In the genomic region with DNA sequence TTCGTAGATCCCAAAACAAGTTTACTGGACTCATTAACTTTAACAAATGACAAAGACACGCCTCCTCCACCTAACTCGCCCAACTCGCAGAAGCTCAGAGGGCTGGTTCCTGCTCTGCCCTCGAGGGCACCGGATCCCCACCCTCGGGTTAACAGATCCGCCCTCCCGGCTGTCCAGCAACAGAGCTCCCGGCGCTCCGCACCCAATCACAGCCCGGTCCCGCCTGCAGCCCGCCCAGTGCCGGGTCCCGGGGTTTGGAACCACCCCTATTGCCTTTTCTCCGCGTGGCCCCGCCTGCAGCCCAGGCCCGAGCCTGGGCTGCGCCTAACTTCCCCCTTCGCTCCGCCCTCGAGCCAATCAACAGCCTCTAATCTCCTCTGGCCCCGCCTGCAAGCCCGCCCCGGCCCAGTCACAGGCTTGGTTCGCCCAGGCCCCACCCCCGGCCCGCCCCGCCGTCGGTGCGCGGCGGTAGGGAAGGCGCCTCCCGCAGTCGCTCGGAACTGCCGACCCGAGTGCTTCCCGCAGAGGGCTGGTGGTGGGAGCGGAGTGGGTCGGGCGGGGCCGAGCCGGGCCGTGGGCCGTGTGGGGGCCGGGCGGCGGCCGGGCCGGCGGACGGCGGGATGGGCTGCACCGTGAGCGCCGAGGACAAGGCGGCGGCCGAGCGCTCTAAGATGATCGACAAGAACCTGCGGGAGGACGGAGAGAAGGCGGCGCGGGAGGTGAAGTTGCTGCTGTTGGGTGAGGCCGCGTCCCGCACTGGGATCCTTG, we compare ENCODE assay signal across 1 cellular context.
A peak's percentile ranks its signal among the peaks of the same experiment; 100 is the strongest.
TF ChIP-seq lines count a peak whose summit lies in the region.

TSS of gene GNAI2 (plus strand) at position 489 of the 768 bp plus-strand sequence. CDS start at position 621, 132 bp downstream.

TF ChIP-seq in HepG2, 621 proteins besides CTCF, POLR2A, EP300 and RAD21 (continued from another document and continues in another):
- TF ChIP-seq, protein P1, sequence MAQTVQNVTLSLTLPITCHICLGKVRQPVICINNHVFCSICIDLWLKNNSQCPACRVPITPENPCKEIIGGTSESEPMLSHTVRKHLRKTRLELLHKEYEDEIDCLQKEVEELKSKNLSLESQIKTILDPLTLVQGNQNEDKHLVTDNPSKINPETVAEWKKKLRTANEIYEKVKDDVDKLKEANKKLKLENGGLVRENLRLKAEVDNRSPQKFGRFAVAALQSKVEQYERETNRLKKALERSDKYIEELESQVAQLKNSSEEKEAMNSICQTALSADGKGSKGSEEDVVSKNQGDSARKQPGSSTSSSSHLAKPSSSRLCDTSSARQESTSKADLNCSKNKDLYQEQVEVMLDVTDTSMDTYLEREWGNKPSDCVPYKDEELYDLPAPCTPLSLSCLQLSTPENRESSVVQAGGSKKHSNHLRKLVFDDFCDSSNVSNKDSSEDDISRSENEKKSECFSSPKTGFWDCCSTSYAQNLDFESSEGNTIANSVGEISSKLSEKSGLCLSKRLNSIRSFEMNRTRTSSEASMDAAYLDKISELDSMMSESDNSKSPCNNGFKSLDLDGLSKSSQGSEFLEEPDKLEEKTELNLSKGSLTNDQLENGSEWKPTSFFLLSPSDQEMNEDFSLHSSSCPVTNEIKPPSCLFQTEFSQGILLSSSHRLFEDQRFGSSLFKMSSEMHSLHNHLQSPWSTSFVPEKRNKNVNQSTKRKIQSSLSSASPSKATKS (CRISPR knock-in tag; IDR thresholded peaks at IDR 0.05): no peak
- TF ChIP-seq ZNF543 (CRISPR knock-in tag; IDR thresholded peaks at IDR 0.05) (no peak), ZKSCAN8 (CRISPR knock-in tag; IDR thresholded peaks at IDR 0.05; ENCODE audit: borderline replicate concordance) (no peak), RFXAP (CRISPR knock-in tag; IDR thresholded peaks at IDR 0.05; ENCODE audit: borderline replicate concordance) (peak; percentile 93), TCF7L2 (IDR thresholded peaks at IDR 0.05; ENCODE audit: low read depth, low read length) (no peak), ZNF350 (CRISPR knock-in tag; IDR thresholded peaks at IDR 0.05; ENCODE audit: borderline replicate concordance, low read depth) (no peak), ZNF557 (CRISPR knock-in tag; IDR thresholded peaks at IDR 0.05) (no peak), MAFF (IDR thresholded peaks at IDR 0.05; ENCODE audit: low read depth, low read length) (no peak), CREBL2 (CRISPR knock-in tag; IDR thresholded peaks at IDR 0.05; ENCODE audit: borderline replicate concordance) (no peak), PTBP1 (IDR thresholded peaks at IDR 0.05; ENCODE audit: low read depth, low read length, poor library complexity, severe bottlenecking) (no peak), JDP2 (CRISPR knock-in tag; IDR thresholded peaks at IDR 0.05; ENCODE audit: borderline replicate concordance) (no peak), ZNF44 (CRISPR knock-in tag; IDR thresholded peaks at IDR 0.05) (no peak), NFYC (CRISPR knock-in tag; IDR thresholded peaks at IDR 0.05) (peak; percentile 84), ZSCAN22 (CRISPR knock-in tag; IDR thresholded peaks at IDR 0.05) (no peak), JUNB (CRISPR knock-in tag; IDR thresholded peaks at IDR 0.05; ENCODE audit: borderline replicate concordance) (no peak), ZSCAN21 (CRISPR knock-in tag; IDR thresholded peaks at IDR 0.05; ENCODE audit: borderline replicate concordance) (no peak), PLSCR1 (CRISPR knock-in tag; IDR thresholded peaks at IDR 0.05; ENCODE audit: borderline replicate concordance) (no peak), ZNF569 (CRISPR knock-in tag; IDR thresholded peaks at IDR 0.05; ENCODE audit: borderline replicate concordance) (no peak), RFXANK (CRISPR knock-in tag; IDR thresholded peaks at IDR 0.05) (no peak), ZNF605 (CRISPR knock-in tag; IDR thresholded peaks at IDR 0.05) (peak; percentile 70), MEIS2 (CRISPR knock-in tag; IDR thresholded peaks at IDR 0.05) (0 out of 2 replicates have a peak, but pooled peaks have one; percentile 13), HNF1A (IDR thresholded peaks at IDR 0.05; ENCODE audit: low read depth) (no peak), HNF1A (CRISPR knock-in tag; IDR thresholded peaks at IDR 0.05; ENCODE audit: borderline replicate concordance) (no peak), RXRB (CRISPR knock-in tag; IDR thresholded peaks at IDR 0.05; ENCODE audit: borderline replicate concordance) (no peak), ZUFSP (CRISPR knock-in tag; IDR thresholded peaks at IDR 0.05; ENCODE audit: borderline replicate concordance) (no peak), ZNF33A (CRISPR knock-in tag; IDR thresholded peaks at IDR 0.05; ENCODE audit: borderline replicate concordance) (no peak), ZNF331 (CRISPR knock-in tag; IDR thresholded peaks at IDR 0.05) (no peak), ZNF616 (CRISPR knock-in tag; IDR thresholded peaks at IDR 0.05; ENCODE audit: low read depth) (no peak), CBX2 (IDR thresholded peaks at IDR 0.05; ENCODE audit: low read depth, low read length) (no peak), CBX2 (CRISPR knock-in tag; IDR thresholded peaks at IDR 0.05; ENCODE audit: low read depth) (no peak), MLX (CRISPR knock-in tag; IDR thresholded peaks at IDR 0.05) (no peak), KDM2A (CRISPR knock-in tag; IDR thresholded peaks at IDR 0.05; ENCODE audit: borderline replicate concordance, low read depth) (peak; percentile 22; the same call in 1 of the 2 replicates), SRSF1 (optimal IDR thresholded peaks at IDR 0.05; ENCODE audit: low read depth, low read length) (no peak), ZNF484 (CRISPR knock-in tag; IDR thresholded peaks at IDR 0.05; ENCODE audit: borderline replicate concordance, low read depth) (no peak), ZNF160 (CRISPR knock-in tag; IDR thresholded peaks at IDR 0.05) (no peak), ZNF224 (CRISPR knock-in tag; IDR thresholded peaks at IDR 0.05) (no peak), CENPBD1 (CRISPR knock-in tag; IDR thresholded peaks at IDR 0.05; ENCODE audit: borderline replicate concordance, low read depth) (no peak), ELF4 (CRISPR knock-in tag; IDR thresholded peaks at IDR 0.05; ENCODE audit: borderline replicate concordance) (no peak), TOE1 (CRISPR knock-in tag; IDR thresholded peaks at IDR 0.05) (no peak)
- TF ChIP-seq, protein P2, sequence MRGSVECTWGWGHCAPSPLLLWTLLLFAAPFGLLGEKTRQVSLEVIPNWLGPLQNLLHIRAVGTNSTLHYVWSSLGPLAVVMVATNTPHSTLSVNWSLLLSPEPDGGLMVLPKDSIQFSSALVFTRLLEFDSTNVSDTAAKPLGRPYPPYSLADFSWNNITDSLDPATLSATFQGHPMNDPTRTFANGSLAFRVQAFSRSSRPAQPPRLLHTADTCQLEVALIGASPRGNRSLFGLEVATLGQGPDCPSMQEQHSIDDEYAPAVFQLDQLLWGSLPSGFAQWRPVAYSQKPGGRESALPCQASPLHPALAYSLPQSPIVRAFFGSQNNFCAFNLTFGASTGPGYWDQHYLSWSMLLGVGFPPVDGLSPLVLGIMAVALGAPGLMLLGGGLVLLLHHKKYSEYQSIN (CRISPR knock-in tag; IDR thresholded peaks at IDR 0.05; ENCODE audit: borderline replicate concordance): no peak
- TF ChIP-seq, protein P3, sequence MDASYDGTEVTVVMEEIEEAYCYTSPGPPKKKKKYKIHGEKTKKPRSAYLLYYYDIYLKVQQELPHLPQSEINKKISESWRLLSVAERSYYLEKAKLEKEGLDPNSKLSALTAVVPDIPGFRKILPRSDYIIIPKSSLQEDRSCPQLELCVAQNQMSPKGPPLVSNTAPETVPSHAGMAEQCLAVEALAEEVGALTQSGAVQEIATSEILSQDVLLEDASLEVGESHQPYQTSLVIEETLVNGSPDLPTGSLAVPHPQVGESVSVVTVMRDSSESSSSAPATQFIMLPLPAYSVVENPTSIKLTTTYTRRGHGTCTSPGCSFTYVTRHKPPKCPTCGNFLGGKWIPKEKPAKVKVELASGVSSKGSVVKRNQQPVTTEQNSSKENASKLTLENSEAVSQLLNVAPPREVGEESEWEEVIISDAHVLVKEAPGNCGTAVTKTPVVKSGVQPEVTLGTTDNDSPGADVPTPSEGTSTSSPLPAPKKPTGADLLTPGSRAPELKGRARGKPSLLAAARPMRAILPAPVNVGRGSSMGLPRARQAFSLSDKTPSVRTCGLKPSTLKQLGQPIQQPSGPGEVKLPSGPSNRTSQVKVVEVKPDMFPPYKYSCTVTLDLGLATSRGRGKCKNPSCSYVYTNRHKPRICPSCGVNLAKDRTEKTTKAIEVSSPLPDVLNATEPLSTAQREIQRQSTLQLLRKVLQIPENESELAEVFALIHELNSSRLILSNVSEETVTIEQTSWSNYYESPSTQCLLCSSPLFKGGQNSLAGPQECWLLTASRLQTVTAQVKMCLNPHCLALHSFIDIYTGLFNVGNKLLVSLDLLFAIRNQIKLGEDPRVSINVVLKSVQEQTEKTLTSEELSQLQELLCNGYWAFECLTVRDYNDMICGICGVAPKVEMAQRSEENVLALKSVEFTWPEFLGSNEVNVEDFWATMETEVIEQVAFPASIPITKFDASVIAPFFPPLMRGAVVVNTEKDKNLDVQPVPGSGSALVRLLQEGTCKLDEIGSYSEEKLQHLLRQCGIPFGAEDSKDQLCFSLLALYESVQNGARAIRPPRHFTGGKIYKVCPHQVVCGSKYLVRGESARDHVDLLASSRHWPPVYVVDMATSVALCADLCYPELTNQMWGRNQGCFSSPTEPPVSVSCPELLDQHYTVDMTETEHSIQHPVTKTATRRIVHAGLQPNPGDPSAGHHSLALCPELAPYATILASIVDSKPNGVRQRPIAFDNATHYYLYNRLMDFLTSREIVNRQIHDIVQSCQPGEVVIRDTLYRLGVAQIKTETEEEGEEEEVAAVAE (CRISPR knock-in tag; IDR thresholded peaks at IDR 0.05; ENCODE audit: borderline replicate concordance): no peak
- TF ChIP-seq, protein P4, sequence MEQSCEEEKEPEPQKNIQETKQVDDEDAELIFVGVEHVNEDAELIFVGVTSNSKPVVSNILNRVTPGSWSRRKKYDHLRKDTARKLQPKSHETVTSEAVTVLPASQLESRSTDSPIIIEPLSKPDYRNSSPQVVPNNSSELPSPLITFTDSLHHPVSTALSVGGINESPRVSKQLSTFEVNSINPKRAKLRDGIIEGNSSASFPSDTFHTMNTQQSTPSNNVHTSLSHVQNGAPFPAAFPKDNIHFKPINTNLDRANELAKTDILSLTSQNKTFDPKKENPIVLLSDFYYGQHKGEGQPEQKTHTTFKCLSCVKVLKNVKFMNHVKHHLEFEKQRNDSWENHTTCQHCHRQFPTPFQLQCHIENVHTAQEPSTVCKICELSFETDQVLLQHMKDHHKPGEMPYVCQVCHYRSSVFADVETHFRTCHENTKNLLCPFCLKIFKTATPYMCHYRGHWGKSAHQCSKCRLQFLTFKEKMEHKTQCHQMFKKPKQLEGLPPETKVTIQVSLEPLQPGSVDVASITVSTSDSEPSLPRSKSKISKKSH (CRISPR knock-in tag; IDR thresholded peaks at IDR 0.05; ENCODE audit: borderline replicate concordance): no peak
- TF ChIP-seq, protein P5, sequence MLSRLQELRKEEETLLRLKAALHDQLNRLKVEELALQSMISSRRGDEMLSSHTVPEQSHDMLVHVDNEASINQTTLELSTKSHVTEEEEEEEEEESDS (CRISPR knock-in tag; IDR thresholded peaks at IDR 0.05; ENCODE audit: borderline replicate concordance): no peak
